20 cellular contexts compared by ENCODE assay signal in genomic region chr4:159235779-159236368, GRCh38.
DNase-seq lines count a peak whose midpoint lies in the region; ATAC-seq and TF ChIP-seq lines count a peak whose summit lies in the region.
"Had no signal": no experiment of that assay in that cellular context is flagged by ENCODE, and none has a peak within 500 bp of the region (broad histone marks: within the 10 kb centered on the region; RNA-seq: fewer than 3 reads in every experiment).

No MANE protein-coding gene starts in this region.

- H3K27ac Mint-ChIP-seq in activated T-helper 1 cell treated with anti-CD3 and anti-CD28 coated beads, Interleukin-12 subunit alpha, Interleukin-12 subunit beta, Interleukin-2, Interleukin-4 antibody, amounts not matched to agents 30 ng/mL and 10 ng/mL and 1 ng/mL, durations not matched to agents 14 hours and 24 hours and 36 hours, result no peak overlapping the region
- H3K27ac Mint-ChIP-seq: CD8-positive, alpha-beta T cell; stimulated activated memory B cell treated with anti-CD40 and anti-IgM and Interleukin-4, amounts not matched to agents 10 μg/mL and 1 μg/mL and 100 μg/mL, for 72 hours had no signal

- H3K4me1 Mint-ChIP-seq in activated T-helper 1 cell treated with anti-CD3 and anti-CD28 coated beads, Interleukin-12 subunit alpha, Interleukin-12 subunit beta, Interleukin-2, Interleukin-4 antibody, amounts not matched to agents 30 ng/mL and 10 ng/mL and 1 ng/mL, durations not matched to agents 14 hours and 24 hours and 36 hours (ENCODE audit: low read depth), result peaks cover 25% of the 10 kb centered on the region

- H3K4me1 ChIP-seq in GM23248 (ENCODE audit: insufficient read depth), result peaks cover 16% of the 10 kb centered on the region
- peaks cover 50% of the 10 kb centered on the region for H3K4me1 ChIP-seq in psoas muscle

- H3K27me3 ChIP-seq in GM23248 (replicated peaks; ENCODE audit: insufficient read depth) (no peaks in the 10 kb centered on the region), psoas muscle (ENCODE audit: insufficient read depth in 3 of 3, low read length in 2 of 3) (no peaks in the 10 kb centered on the region)

- H3K9ac ChIP-seq in GM23248, result no peak overlapping the region

- WGBS in GM23248 (ENCODE audit: low coverage in 1 of 2, low lambda C conversion rate in 2 of 2, missing lambda C conversion rate in 2 of 2), 2 experiments, result 97% methylated on average over 3 of the region's 3 CpGs
- WGBS in psoas muscle, 3 donors, result 63 to 71% (median 63%) methylated on average over 3 of the region's 3 CpGs

- TF ChIP-seq CTCF in choroid plexus epithelial cell (conservative IDR thresholded peaks at IDR 0.05; ENCODE audit: low read depth, low read length), result no peak
- no peak for TF ChIP-seq CTCF in psoas muscle (IDR thresholded peaks at IDR 0.05)

- peak; percentile 32 for DNase-seq in GM23248
- peak; percentile 80 for DNase-seq in choroid plexus epithelial cell (ENCODE audit: low read depth)
- DNase-seq in left ventricle myocardium superior, result no peak
- DNase-seq in psoas muscle, result no peak
- no peak for DNase-seq in activated T-helper 1 cell treated with anti-CD3 and anti-CD28 coated beads, Interleukin-12 subunit alpha, Interleukin-12 subunit beta, Interleukin-2, Interleukin-4 antibody, amounts not matched to agents 30 ng/mL and 10 ng/mL and 1 ng/mL, durations not matched to agents 14 hours and 24 hours and 36 hours (ENCODE audit: low spot score)
- DNase-seq: activated CD4-positive, alpha-beta T cell treated with anti-CD3 and anti-CD28 coated beads, Interleukin-2, amount 50 U/mL, for 4 hours; activated naive CD4-positive, alpha-beta T cell treated with Interleukin-2 at 50 U/mL for 16 hours; CD8-positive, alpha-beta T cell; DND-41; foreskin melanocyte; left colon; mucosa of descending colon; NCI-H1105; NCI-H2107; NCI-H524 treated with DMSO at 0.1 percent for 48 hours had no signal

- peaks cover 69% of the 10 kb centered on the region for H3K79me2 ChIP-seq in GM23248 (ENCODE audit: insufficient read depth)

- H3K4me3 ChIP-seq in GM23248 (no peak overlapping the region), choroid plexus epithelial cell (ENCODE audit: low read depth, low read length) (no peak overlapping the region), psoas muscle (peak overlapping the region; percentile 8)
- H3K4me3 ChIP-seq: mucosa of descending colon, thoracic aorta had no signal

- ATAC-seq in left ventricle myocardium superior (peak; percentile 74), psoas muscle (peak; percentile 53 to 77 (median 67)), HG03025 (IDR thresholded peaks at IDR 0.05; ENCODE audit: low FRiP score, unreplicated experiment) (no peak), GM19463 (IDR thresholded peaks at IDR 0.05; ENCODE audit: unreplicated experiment) (no peak), HG02884 (IDR thresholded peaks at IDR 0.05; ENCODE audit: unreplicated experiment) (no peak)
- ATAC-seq: CD8-positive, alpha-beta T cell; left colon; mucosa of descending colon; stimulated activated memory B cell treated with anti-CD40 and anti-IgM and Interleukin-4, amounts not matched to agents 10 μg/mL and 1 μg/mL and 100 μg/mL, for 72 hours had no signal

- no peaks in the 10 kb centered on the region for H3K36me3 ChIP-seq in GM23248 (ENCODE audit: low read depth)
- no peaks in the 10 kb centered on the region for H3K36me3 ChIP-seq in psoas muscle (ENCODE audit: insufficient read depth in 1 of 2, low read depth in 1 of 2)
- H3K36me3 ChIP-seq: thoracic aorta had no signal

- H3K27ac ChIP-seq in GM23248, result no peak overlapping the region
- H3K27ac ChIP-seq in psoas muscle, result peak overlapping the region; percentile 68
- H3K27ac ChIP-seq: thoracic aorta had no signal

- no peaks in the 10 kb centered on the region for H3K36me3 Mint-ChIP-seq in activated T-helper 1 cell treated with anti-CD3 and anti-CD28 coated beads, Interleukin-12 subunit alpha, Interleukin-12 subunit beta, Interleukin-2, Interleukin-4 antibody, amounts not matched to agents 30 ng/mL and 10 ng/mL and 1 ng/mL, durations not matched to agents 14 hours and 24 hours and 36 hours (ENCODE audit: low read depth)

- no peaks in the 10 kb centered on the region for H4K20me1 ChIP-seq in GM23248 (ENCODE audit: insufficient read depth)

- no peaks in the 10 kb centered on the region for H3K9me2 ChIP-seq in GM23248 (ENCODE audit: insufficient read depth)

- in situ Hi-C loops in GM23248 (cut with MboI), result no loop called here

- intact Hi-C loops in left ventricle myocardium superior (cut with micrococcal nuclease) (no loop called here), psoas muscle (cut with DNase I) (no loop called here)
- intact Hi-C loops in activated T-helper 1 cell treated with anti-CD3 and anti-CD28 coated beads, Interleukin-12 subunit alpha, Interleukin-12 subunit beta, Interleukin-2, Interleukin-4 antibody, amounts not matched to agents 30 ng/mL and 10 ng/mL and 1 ng/mL, durations not matched to agents 14 hours and 24 hours and 36 hours (cut with micrococcal nuclease), result no loop called here

- no peak overlapping the region for H3K4me3 Mint-ChIP-seq in activated T-helper 1 cell treated with anti-CD3 and anti-CD28 coated beads, Interleukin-12 subunit alpha, Interleukin-12 subunit beta, Interleukin-2, Interleukin-4 antibody, amounts not matched to agents 30 ng/mL and 10 ng/mL and 1 ng/mL, durations not matched to agents 14 hours and 24 hours and 36 hours
- H3K4me3 Mint-ChIP-seq: CD8-positive, alpha-beta T cell; stimulated activated memory B cell treated with anti-CD40 and anti-IgM and Interleukin-4, amounts not matched to agents 10 μg/mL and 1 μg/mL and 100 μg/mL, for 72 hours had no signal

- H3K9me3 Mint-ChIP-seq in activated T-helper 1 cell treated with anti-CD3 and anti-CD28 coated beads, Interleukin-12 subunit alpha, Interleukin-12 subunit beta, Interleukin-2, Interleukin-4 antibody, amounts not matched to agents 30 ng/mL and 10 ng/mL and 1 ng/mL, durations not matched to agents 14 hours and 24 hours and 36 hours, result no peaks in the 10 kb centered on the region
- H3K9me3 Mint-ChIP-seq: CD8-positive, alpha-beta T cell; stimulated activated memory B cell treated with anti-CD40 and anti-IgM and Interleukin-4, amounts not matched to agents 10 μg/mL and 1 μg/mL and 100 μg/mL, for 72 hours had no signal

- H3K9me3 ChIP-seq in GM23248 (ENCODE audit: low read depth) (no peaks in the 10 kb centered on the region), psoas muscle (peaks cover 11% of the 10 kb centered on the region)
- H3K9me3 ChIP-seq: mucosa of descending colon, thoracic aorta had no signal

- no peak overlapping the region for H3K4me2 ChIP-seq in GM23248 (ENCODE audit: unreplicated experiment)

- no peaks in the 10 kb centered on the region for H3K27me3 Mint-ChIP-seq in activated T-helper 1 cell treated with anti-CD3 and anti-CD28 coated beads, Interleukin-12 subunit alpha, Interleukin-12 subunit beta, Interleukin-2, Interleukin-4 antibody, amounts not matched to agents 30 ng/mL and 10 ng/mL and 1 ng/mL, durations not matched to agents 14 hours and 24 hours and 36 hours (ENCODE audit: insufficient read depth)
- H3K27me3 Mint-ChIP-seq: stimulated activated memory B cell treated with anti-CD40 and anti-IgM and Interleukin-4, amounts not matched to agents 10 μg/mL and 1 μg/mL and 100 μg/mL, for 72 hours had no signal

- H2AFZ ChIP-seq in GM23248, result no peak overlapping the region

- peaks cover 9% of the 10 kb centered on the region for H3F3A ChIP-seq in GM23248 (ENCODE audit: insufficient read depth)

Comparison
In these comparisons a context has a peak if more than half of its experiments do, and no peak if none do; other contexts are left out.
1. DNase-seq: peak in GM23248 (single experiment) and choroid plexus epithelial cell (single experiment); none in left ventricle myocardium superior (single experiment), psoas muscle (0 of 2) and activated T-helper 1 cell treated with anti-CD3 and anti-CD28 coated beads, Interleukin-12 subunit alpha, Interleukin-12 subunit beta, Interleukin-2, Interleukin-4 antibody, amounts not matched to agents 30 ng/mL and 10 ng/mL and 1 ng/mL, durations not matched to agents 14 hours and 24 hours and 36 hours (single experiment).
2. ATAC-seq: peak in left ventricle myocardium superior (single experiment) and psoas muscle (4 of 4); none in HG03025 (single experiment), GM19463 (single experiment) and HG02884 (single experiment).